Comparison of ENCODE assay signal across 11 cellular contexts in the genomic region with DNA sequence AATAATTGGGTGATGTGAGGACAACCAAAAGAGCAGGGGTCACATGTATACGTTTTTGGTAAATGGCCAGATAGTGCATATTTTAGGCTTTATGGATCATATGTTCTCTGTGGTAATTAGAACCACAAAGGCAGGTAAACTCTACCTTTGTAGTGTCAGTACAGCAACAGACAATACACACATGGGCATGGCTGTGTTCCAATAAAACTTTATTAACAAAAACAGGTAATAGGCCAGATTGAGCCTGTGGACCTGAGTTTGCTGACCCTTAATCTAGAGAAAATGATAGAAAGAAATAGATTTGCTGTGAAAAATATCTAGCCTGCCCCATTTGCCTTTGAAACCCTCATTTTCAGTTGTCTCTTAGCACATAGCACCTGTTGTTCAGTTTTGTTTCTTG.
"Had no signal": no experiment of that assay in that cellular context is flagged by ENCODE, and none has a peak within 500 bp of the region (broad histone marks: within the 10 kb centered on the region; RNA-seq: fewer than 3 reads in every experiment).

No MANE protein-coding gene starts in this region.

- FAIRE-seq: H1, H54 had no signal

- H3K36me3 ChIP-seq: HAP-1 had no signal

- H3K4me2 ChIP-seq: GM23338 had no signal

- H3K4me3 ChIP-seq: GM23248, GM23338, HAP-1 had no signal

- H2AFZ ChIP-seq: GM23248, GM23338 had no signal

- H3K27ac ChIP-seq: GM23248 had no signal

- H3K9me3 ChIP-seq: HAP-1 had no signal

- H3K4me1 ChIP-seq: HAP-1 had no signal

- ATAC-seq: GM23338, HCT116 had no signal

- DNase-seq: GM23248, GOT3, H7, H9, HCEC 1CT, HFFc6 had no signal

- H3K9ac ChIP-seq: GM23248 had no signal
